ENCODE assay signal across 8 cellular contexts in the genomic region with DNA sequence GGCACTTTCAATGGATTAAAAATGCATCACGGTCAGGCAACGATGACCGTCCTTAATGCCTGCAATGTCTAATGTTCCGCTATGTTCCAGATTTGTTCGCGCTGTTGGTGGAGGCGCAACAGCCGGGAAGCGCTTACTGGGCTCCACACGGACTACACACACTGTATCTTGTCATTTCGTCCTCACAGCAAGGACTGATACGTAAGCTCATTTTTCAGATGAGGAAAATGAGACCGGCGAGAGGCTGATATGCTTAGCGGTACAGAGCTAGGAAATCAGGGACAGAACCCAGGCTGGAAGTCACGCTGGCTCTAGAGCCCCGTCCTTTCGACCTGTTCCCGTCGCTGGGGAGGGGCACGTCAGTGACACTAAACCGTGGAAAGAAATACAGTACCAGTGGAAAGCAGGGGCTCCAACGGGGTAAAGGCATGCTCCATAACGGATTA. TPM values are rescaled to one million over a fixed set of nuclear protein-coding genes. Genes with fewer than 3 reads are reported as not detected.
DNase-seq lines count a peak whose midpoint lies in the region; ATAC-seq and TF ChIP-seq lines count a peak whose summit lies in the region.

No MANE protein-coding gene starts in this region.

- CTCF ChIA-PET in activated naive CD4-positive, alpha-beta T cell treated with anti-CD3 and anti-CD28 coated beads for 36 hours (lab: Charles Lee), result interaction anchor here (0.8 to 3.0 kb wide), 11 partner anchors 9 to 120 kb away, joined by 3 to 30 read pairs (median 4); no protein-coding TSS in a partner anchor

- peaks cover 9% of the 10 kb centered on the region for H3K9me3 Mint-ChIP-seq in activated naive CD4-positive, alpha-beta T cell treated with anti-CD3 and anti-CD28 coated beads for 36 hours
- peaks cover 0 to 4% of the 10 kb centered on the region in 2 donors for H3K9me3 Mint-ChIP-seq in effector memory CD8-positive, alpha-beta T cell
- peaks cover 21% of the 10 kb centered on the region for H3K9me3 Mint-ChIP-seq in stimulated activated naive CD8-positive, alpha-beta T cell treated with anti-CD3 and anti-CD28 coated beads, Interleukin-15, Interleukin-2, amounts not matched to agents 100 ng/mL and 50 ng/mL, for 24 hours

- peak overlapping the region; percentile 61 for H3K4me3 ChIP-seq in WI38 (ENCODE audit: low read depth, low read length)

- H3K36me3 Mint-ChIP-seq in activated naive CD4-positive, alpha-beta T cell treated with anti-CD3 and anti-CD28 coated beads for 36 hours (ENCODE audit: low read depth), result peaks cover 21% of the 10 kb centered on the region
- H3K36me3 Mint-ChIP-seq in effector memory CD8-positive, alpha-beta T cell (ENCODE audit: insufficient read depth), result peaks cover 14% of the 10 kb centered on the region
- peaks cover 11% of the 10 kb centered on the region for H3K36me3 Mint-ChIP-seq in stimulated activated naive CD8-positive, alpha-beta T cell treated with anti-CD3 and anti-CD28 coated beads, Interleukin-15, Interleukin-2, amounts not matched to agents 100 ng/mL and 50 ng/mL, for 24 hours (ENCODE audit: low read depth)

- peak; percentile 62 for DNase-seq in activated naive CD4-positive, alpha-beta T cell treated with anti-CD3 and anti-CD28 coated beads for 36 hours
- DNase-seq in activated naive CD4-positive, alpha-beta T cell treated with Interleukin-2 at 50 U/mL for 16 hours, result no peak
- DNase-seq in NCI-H1417 (lab: John Stamatoyannopoulos, UW) (peak; percentile 46 to 89 (median 88)), lung microvascular endothelial cell (ENCODE audit: low read depth in 2 of 2) (peak; percentile 66 to 79)
- DNase-seq in effector memory CD8-positive, alpha-beta T cell, result peak in 1 of 3 experiments; percentile 28

- peaks cover 44% of the 10 kb centered on the region for H3K4me1 Mint-ChIP-seq in activated naive CD4-positive, alpha-beta T cell treated with anti-CD3 and anti-CD28 coated beads for 36 hours (ENCODE audit: low read depth)
- peaks cover 18 to 35% of the 10 kb centered on the region in 2 donors for H3K4me1 Mint-ChIP-seq in effector memory CD8-positive, alpha-beta T cell (ENCODE audit: low read depth in 2 of 2)
- peaks cover 46% of the 10 kb centered on the region for H3K4me1 Mint-ChIP-seq in stimulated activated naive CD8-positive, alpha-beta T cell treated with anti-CD3 and anti-CD28 coated beads, Interleukin-15, Interleukin-2, amounts not matched to agents 100 ng/mL and 50 ng/mL, for 24 hours (ENCODE audit: low read depth)

- H3K27me3 Mint-ChIP-seq in activated naive CD4-positive, alpha-beta T cell treated with anti-CD3 and anti-CD28 coated beads for 36 hours (ENCODE audit: low read depth), result no peaks in the 10 kb centered on the region
- no peaks in the 10 kb centered on the region for H3K27me3 Mint-ChIP-seq in effector memory CD8-positive, alpha-beta T cell
- no peaks in the 10 kb centered on the region for H3K27me3 Mint-ChIP-seq in stimulated activated naive CD8-positive, alpha-beta T cell treated with anti-CD3 and anti-CD28 coated beads, Interleukin-15, Interleukin-2, amounts not matched to agents 100 ng/mL and 50 ng/mL, for 24 hours

- no peak for TF ChIP-seq CTCF in WI38 (IDR thresholded peaks at IDR 0.05; ENCODE audit: low read depth, low read length)

- peak overlapping the region; percentile 99 for H3K27ac Mint-ChIP-seq in activated naive CD4-positive, alpha-beta T cell treated with anti-CD3 and anti-CD28 coated beads for 36 hours
- H3K27ac Mint-ChIP-seq in effector memory CD8-positive, alpha-beta T cell, result peak overlapping the region; percentile 98 to 99
- H3K27ac Mint-ChIP-seq in stimulated activated naive CD8-positive, alpha-beta T cell treated with anti-CD3 and anti-CD28 coated beads, Interleukin-15, Interleukin-2, amounts not matched to agents 100 ng/mL and 50 ng/mL, for 24 hours, result peak overlapping the region; percentile 98

- intact Hi-C loops in activated naive CD4-positive, alpha-beta T cell treated with anti-CD3 and anti-CD28 coated beads for 36 hours (cut with micrococcal nuclease), result loop anchor here (1.0 to 10.0 kb wide), 6 partner anchors 14 to 1570 kb away; a partner anchor contains a TSS

- ATAC-seq in HG02759 (IDR thresholded peaks at IDR 0.05; ENCODE audit: unreplicated experiment), result peak; percentile 37
- ATAC-seq in effector memory CD8-positive, alpha-beta T cell (replicated peaks), result peak; percentile 26

- peak overlapping the region; percentile 92 for H3K4me3 Mint-ChIP-seq in activated naive CD4-positive, alpha-beta T cell treated with anti-CD3 and anti-CD28 coated beads for 36 hours
- peak overlapping the region; percentile 98 to 99 for H3K4me3 Mint-ChIP-seq in effector memory CD8-positive, alpha-beta T cell
- peak overlapping the region; percentile 98 for H3K4me3 Mint-ChIP-seq in stimulated activated naive CD8-positive, alpha-beta T cell treated with anti-CD3 and anti-CD28 coated beads, Interleukin-15, Interleukin-2, amounts not matched to agents 100 ng/mL and 50 ng/mL, for 24 hours

RNA-seq across cellular contexts. Expression of a gene that starts 0.7 kb away (rescaled TPM):
- 10 to 100 TPM; 26.4 to 28.6 TPM for total RNA-seq in activated naive CD4-positive, alpha-beta T cell treated with anti-CD3 and anti-CD28 coated beads for 36 hours
- total RNA-seq in lung microvascular endothelial cell, result 12.6 and 13.7 TPM in 2 replicates
